ENCODE assay signal across 9 cellular contexts in genomic region chr14:22221508-22221907, GRCh38.
A peak's percentile ranks its signal among the peaks of the same experiment; 100 is the strongest.
DNase-seq lines count a peak whose midpoint lies in the region; ATAC-seq and TF ChIP-seq lines count a peak whose summit lies in the region.
"Had no signal": no experiment of that assay in that cellular context is flagged by ENCODE, and none has a peak within 500 bp of the region (broad histone marks: within the 10 kb centered on the region; RNA-seq: fewer than 3 reads in every experiment).

No MANE protein-coding gene starts in this region.

- no peaks in the 10 kb centered on the region for H3K9me3 ChIP-seq in mucosa of descending colon

- no peaks in the 10 kb centered on the region for H3K36me3 ChIP-seq in mucosa of descending colon (ENCODE audit: low read depth)

- DNase-seq in activated CD8-positive, alpha-beta memory T cell treated with anti-CD3 and anti-CD28 coated beads, Interleukin-2, amount 10 ng/mL, durations not matched to agents 7 days and 5 days = no peak
- DNase-seq in activated CD8-positive, alpha-beta memory T cell treated with anti-CD3 and anti-CD28 coated beads, Interleukin-2, amount 50 U/mL, for 4 hours = no peak
- peak; percentile 12 for DNase-seq in LoVo (ENCODE audit: low spot score)
- no peak for DNase-seq in astrocyte of the cerebellum (ENCODE audit: low read depth)
- peak; percentile 41 for DNase-seq in renal cortical epithelial cell (ENCODE audit: low read depth)
- DNase-seq in mucosa of descending colon = no peak
- DNase-seq in NCI-H510A (lab: John Stamatoyannopoulos, UW) = no peak
- DNase-seq: T1000 had no signal

- CTCF ChIA-PET in activated CD8-positive, alpha-beta memory T cell treated with anti-CD3 and anti-CD28 coated beads, Interleukin-2, amount 10 ng/mL, durations not matched to agents 7 days and 5 days (lab: Charles Lee) = interaction anchor here (1.4 to 1.7 kb wide), 2 partner anchors 53 to 349 kb away, joined by 5 to 11 read pairs; no protein-coding TSS in a partner anchor

- no peak for ATAC-seq in activated CD8-positive, alpha-beta memory T cell treated with anti-CD3 and anti-CD28 coated beads, Interleukin-2, amount 10 ng/mL, durations not matched to agents 7 days and 5 days
- ATAC-seq in mucosa of descending colon (no peak), HG02981 (IDR thresholded peaks at IDR 0.05; ENCODE audit: unreplicated experiment) (no peak)

- H3K9me3 Mint-ChIP-seq in activated CD8-positive, alpha-beta memory T cell treated with anti-CD3 and anti-CD28 coated beads, Interleukin-2, amount 10 ng/mL, durations not matched to agents 7 days and 5 days (ENCODE audit: low read depth) = no peaks in the 10 kb centered on the region

- peaks cover 7% of the 10 kb centered on the region for H3K4me1 Mint-ChIP-seq in activated CD8-positive, alpha-beta memory T cell treated with anti-CD3 and anti-CD28 coated beads, Interleukin-2, amount 10 ng/mL, durations not matched to agents 7 days and 5 days

- no peak overlapping the region for H3K27ac Mint-ChIP-seq in activated CD8-positive, alpha-beta memory T cell treated with anti-CD3 and anti-CD28 coated beads, Interleukin-2, amount 10 ng/mL, durations not matched to agents 7 days and 5 days

- in situ Hi-C loops in astrocyte of the cerebellum (cut with HindIII; ENCODE audit: low sequenced_read_pairs) = no loop called here

- H3K4me3 Mint-ChIP-seq in activated CD8-positive, alpha-beta memory T cell treated with anti-CD3 and anti-CD28 coated beads, Interleukin-2, amount 10 ng/mL, durations not matched to agents 7 days and 5 days = peak overlapping the region; percentile 11

- intact Hi-C loops in mucosa of descending colon (cut with DNase I, micrococcal nuclease) = no loop called here

- TF ChIP-seq CTCF in astrocyte of the cerebellum (IDR thresholded peaks at IDR 0.05; ENCODE audit: low read depth, low read length, missing control alignments) (peak; percentile 42), mucosa of descending colon (IDR thresholded peaks at IDR 0.05) (no peak)

- no peaks in the 10 kb centered on the region for H3K36me3 Mint-ChIP-seq in activated CD8-positive, alpha-beta memory T cell treated with anti-CD3 and anti-CD28 coated beads, Interleukin-2, amount 10 ng/mL, durations not matched to agents 7 days and 5 days

- H3K4me3 ChIP-seq in astrocyte of the cerebellum (ENCODE audit: low read depth, low read length) = no peak overlapping the region
- no peak overlapping the region for H3K4me3 ChIP-seq in mucosa of descending colon

- H3K27me3 Mint-ChIP-seq in activated CD8-positive, alpha-beta memory T cell treated with anti-CD3 and anti-CD28 coated beads, Interleukin-2, amount 10 ng/mL, durations not matched to agents 7 days and 5 days = no peaks in the 10 kb centered on the region

- H3K4me1 ChIP-seq in mucosa of descending colon (ENCODE audit: low read depth) = no peaks in the 10 kb centered on the region

Comparison
In these comparisons a context has a peak if more than half of its experiments do, and no peak if none do; other contexts are left out.
1. DNase-seq: peak in LoVo (single experiment) and renal cortical epithelial cell (single experiment); none in activated CD8-positive, alpha-beta memory T cell treated with anti-CD3 and anti-CD28 coated beads, Interleukin-2, amount 10 ng/mL, durations not matched to agents 7 days and 5 days (single experiment), activated CD8-positive, alpha-beta memory T cell treated with anti-CD3 and anti-CD28 coated beads, Interleukin-2, amount 50 U/mL, for 4 hours (single experiment), astrocyte of the cerebellum (single experiment), mucosa of descending colon (0 of 3) and NCI-H510A (single experiment).